ENCODE assay signal across 12 cellular contexts in the genomic region with DNA sequence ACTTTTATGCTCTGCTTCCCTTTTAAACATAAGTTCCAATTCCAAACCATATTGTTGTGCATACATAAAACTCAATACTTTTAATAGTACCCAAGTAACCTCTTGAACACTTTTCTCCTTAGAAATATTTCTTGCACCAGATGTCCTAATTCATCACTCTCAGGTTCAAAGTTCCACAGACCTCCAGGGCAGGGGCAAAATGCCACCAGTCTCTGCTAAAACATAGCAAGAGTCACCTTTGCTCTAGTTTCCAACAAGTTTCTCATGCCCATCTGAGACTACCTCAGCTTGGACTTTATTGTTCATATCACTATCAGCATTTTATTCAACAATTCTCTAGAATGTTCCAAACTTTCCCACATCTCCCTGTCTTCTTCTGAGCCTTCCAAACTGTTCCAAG. TPM values are rescaled to one million over a fixed set of nuclear protein-coding genes. Genes with fewer than 3 reads are reported as not detected.
"Had no signal": no experiment of that assay in that cellular context is flagged by ENCODE, and none has a peak within 500 bp of the region (broad histone marks: within the 10 kb centered on the region; RNA-seq: fewer than 3 reads in every experiment).

No MANE protein-coding gene starts in this region.

- H3K36me3 ChIP-seq: HAP-1 had no signal

- H3K9ac ChIP-seq: GM23248 had no signal

- H3K4me2 ChIP-seq: GM23338 had no signal

- H3K27ac ChIP-seq: GM23248 had no signal

- H3K4me3 ChIP-seq: GM23248, GM23338, HAP-1 had no signal

- H3K9me3 ChIP-seq: HAP-1 had no signal

- DNase-seq: GM23248, GOT3, H7, H9, HCEC 1CT, HFFc6 had no signal

- H2AFZ ChIP-seq: GM23248, GM23338 had no signal

- FAIRE-seq: H1, H54 had no signal

- ATAC-seq: GM23338, HCT116 had no signal

RNA-seq across cellular contexts. Expression of a gene that starts 13.7 kb away (rescaled TPM):
- total RNA-seq: GM23248, GM23338, H1, H4, H7, H9, HFFc6 had no signal
- polyA plus RNA-seq: GM23248, GM23338, H1 had no signal

RNA-seq across cellular contexts. Expression of a gene that starts 23.7 kb away (rescaled TPM):
- total RNA-seq: GM23248, H1, H7, H9 had no signal
- polyA plus RNA-seq: GM23248, GM23338 had no signal
